8 cellular contexts compared by ENCODE assay signal in the genomic region with DNA sequence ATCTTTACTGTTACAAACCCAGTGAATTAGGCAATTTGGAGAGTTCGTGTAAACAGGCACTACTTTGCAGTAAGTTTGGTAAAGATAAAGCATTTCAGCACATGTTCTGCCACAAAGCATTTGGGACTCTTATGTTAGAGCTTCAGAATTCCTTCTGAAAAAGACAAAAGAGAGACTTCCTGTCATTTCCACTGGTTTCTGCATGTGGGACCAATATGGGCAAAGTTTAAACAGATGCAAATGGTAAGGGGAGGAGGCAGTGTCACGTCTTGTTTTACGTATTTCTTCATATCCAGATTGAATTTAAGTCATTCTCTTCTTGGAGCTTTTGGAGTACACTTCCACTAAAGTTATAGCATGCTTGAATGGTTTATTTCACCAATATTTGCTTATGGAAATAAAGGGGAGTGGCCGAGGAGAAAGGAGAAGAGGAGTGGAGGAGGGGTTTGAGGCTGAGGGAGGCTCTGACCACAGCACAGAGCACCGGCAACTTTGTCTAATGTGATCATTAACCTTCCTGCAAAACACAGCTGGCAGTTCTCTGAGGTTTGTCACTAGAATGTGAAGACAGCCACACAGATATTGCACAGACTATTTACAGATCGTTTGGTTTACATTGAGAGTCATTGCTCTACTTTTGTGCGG. TPM values are rescaled to one million over a fixed set of nuclear protein-coding genes. Genes with fewer than 3 reads are reported as not detected.
A peak's percentile ranks its signal among the peaks of the same experiment; 100 is the strongest.
DNase-seq lines count a peak whose midpoint lies in the region; ATAC-seq and TF ChIP-seq lines count a peak whose summit lies in the region.

Gene APELA, plus strand, starts transcription at position 499 of the 645 bp plus-strand sequence. CDS start 154 bp downstream, outside the sequence.

- H3K27me3 ChIP-seq in iPS-20b (ENCODE audit: insufficient read depth, low read length) (no peaks in the 10 kb centered on the region), dorsolateral prefrontal cortex (peaks cover 0 to 8% (median 0%) of the 10 kb centered on the region in 45 donors)

- H3K4me3 ChIP-seq in iPS-20b (ENCODE audit: low read length) (peak within 1 kb of the TSS; percentile 82), dorsolateral prefrontal cortex (no peak within 1 kb of the TSS)

- peaks cover 37% of the 10 kb centered on the region for H3K36me3 ChIP-seq in iPS-20b (ENCODE audit: insufficient read depth, low read depth, low read length)

- H3K27ac ChIP-seq in iPS-20b (ENCODE audit: low read length): peak within 1 kb of the TSS; percentile 52
- H3K27ac ChIP-seq in dorsolateral prefrontal cortex: no peak within 1 kb of the TSS

- TF ChIP-seq CTCF in dorsolateral prefrontal cortex (IDR thresholded peaks at IDR 0.05 in 54 of 56, conservative IDR thresholded peaks at IDR 0.05 in 2 of 56; ENCODE audit: low read depth in 1 of 56, partially characterized antibody in 56 of 56): no peak

- peaks cover 30% of the 10 kb centered on the region; the same call in 1 of the 2 replicates for H3K4me1 ChIP-seq in iPS-20b (ENCODE audit: insufficient read depth, low read length)

- ATAC-seq in GM18502 (IDR thresholded peaks at IDR 0.05; ENCODE audit: poor library complexity, unreplicated experiment) (peak; percentile 99), GM21717 (IDR thresholded peaks at IDR 0.05; ENCODE audit: unreplicated experiment) (peak; percentile 95), HG03521 (IDR thresholded peaks at IDR 0.05; ENCODE audit: unreplicated experiment) (peak; percentile 98)

- DNase-seq in HT-29 (ENCODE audit: low spot score): no peak
- no peak for DNase-seq in dorsolateral prefrontal cortex
- DNase-seq in NCI-H2171 (lab: John Stamatoyannopoulos, UW): no peak
- no peak for DNase-seq in activated CD8-positive, alpha-beta memory T cell treated with anti-CD3 and anti-CD28 coated beads, Interleukin-2, amount 50 U/mL, for 4 hours

- H3K9ac ChIP-seq in iPS-20b (ENCODE audit: low read depth, low read length): peak within 1 kb of the TSS; percentile 87

- intact Hi-C loops in dorsolateral prefrontal cortex (cut with DNase I): no loop called here

- H3K9me3 ChIP-seq in iPS-20b (ENCODE audit: insufficient read depth, low read depth, low read length): no peaks in the 10 kb centered on the region

RNA-seq across cellular contexts. Expression of gene APELA, which starts in this region (rescaled TPM):
- total RNA-seq in HT-29 (2014; rRNA removed; shearing (Covaris generic)): not detected in 2 replicates
- total RNA-seq in dorsolateral prefrontal cortex: 1 to 10 TPM in 1 of 120 experiments, under 1 TPM in 1, not detected in 118; 0.42 to 1.5 TPM
